ENCODE assay signal across 8 cellular contexts in the genomic region with DNA sequence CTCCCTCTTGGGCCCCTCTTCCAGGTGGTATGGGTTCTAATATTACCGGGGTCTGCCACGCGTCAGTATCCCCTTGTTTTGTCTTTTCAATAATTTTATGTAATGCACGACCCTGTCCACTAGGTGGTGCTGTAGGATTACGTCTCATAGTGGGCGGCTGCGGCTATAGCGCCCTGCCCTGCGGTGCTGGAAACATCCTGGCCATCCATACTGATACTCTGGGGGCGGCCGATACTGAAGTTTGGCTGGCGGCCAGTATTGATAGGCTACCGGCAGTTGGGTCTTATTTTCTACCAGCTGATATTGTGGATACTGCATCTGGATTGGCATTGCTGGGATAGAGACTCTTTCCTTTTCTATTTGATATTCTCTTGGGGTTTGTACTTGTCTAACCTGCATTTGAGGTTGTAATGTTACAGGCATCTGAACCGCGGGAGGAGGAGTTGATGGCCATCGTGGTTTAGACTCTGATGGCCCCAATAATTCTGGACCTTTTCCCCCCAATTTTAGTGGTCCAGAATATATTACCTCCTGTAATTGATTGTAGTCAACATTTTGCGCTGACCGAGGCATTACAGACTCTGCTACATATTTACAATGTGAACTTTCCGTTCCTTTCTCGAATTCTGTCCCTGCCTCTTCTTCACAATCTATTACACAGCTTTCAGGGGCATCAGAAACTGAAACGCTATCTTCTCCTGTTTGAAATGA. TPM values are rescaled to one million over a fixed set of nuclear protein-coding genes. Genes with fewer than 3 reads are reported as not detected.
DNase-seq lines count a peak whose midpoint lies in the region; ATAC-seq and TF ChIP-seq lines count a peak whose summit lies in the region.

No MANE protein-coding gene starts in this region.

- DNase-seq in DMS79 (lab: John Stamatoyannopoulos, UW) (peak; percentile 56), LoVo (ENCODE audit: low spot score) (peak; percentile 76), SK-MEL-5 (ENCODE audit: low read depth, low spot score) (peak; percentile 74), left ventricle myocardium inferior (peak; percentile 56), sigmoid colon (peak; percentile 86), GM19238 (ENCODE audit: insufficient read length, low spot score) (no peak)
- peak; percentile 79 for DNase-seq in activated naive CD8-positive, alpha-beta T cell treated with anti-CD3 and anti-CD28 coated beads for 36 hours

- in situ Hi-C loops in SK-MEL-5 (cut with HindIII; ENCODE audit: low pct_unique_long_range_greater_than_20kb, low sequenced_read_pairs) = no loop called here

- H3K4me3 ChIP-seq in left ventricle myocardium inferior (peak overlapping the region; percentile 2), sigmoid colon (no peak overlapping the region)

- TF ChIP-seq POLR2A in sigmoid colon (IDR thresholded peaks at IDR 0.05) = no peak

- no peak for TF ChIP-seq EP300 in sigmoid colon (IDR thresholded peaks at IDR 0.05)

- H3K4me3 Mint-ChIP-seq in activated naive CD8-positive, alpha-beta T cell treated with anti-CD3 and anti-CD28 coated beads for 36 hours = no peak overlapping the region

- no peak for ATAC-seq in GM18861 (IDR thresholded peaks at IDR 0.05; ENCODE audit: unreplicated experiment)

- H3K4me1 ChIP-seq in left ventricle myocardium inferior (peaks cover 32% of the 10 kb centered on the region), sigmoid colon (peaks cover 1 to 22% (median 20%) of the 10 kb centered on the region in 4 donors)

- H3K9me3 Mint-ChIP-seq in activated naive CD8-positive, alpha-beta T cell treated with anti-CD3 and anti-CD28 coated beads for 36 hours = no peaks in the 10 kb centered on the region

- 5 to 20% methylated on average over 21 of the region's 21 CpGs for WGBS in sigmoid colon, 2 donors

- peaks cover 24% of the 10 kb centered on the region for H3K4me1 Mint-ChIP-seq in activated naive CD8-positive, alpha-beta T cell treated with anti-CD3 and anti-CD28 coated beads for 36 hours

- no peaks in the 10 kb centered on the region for H3K36me3 Mint-ChIP-seq in activated naive CD8-positive, alpha-beta T cell treated with anti-CD3 and anti-CD28 coated beads for 36 hours

- peak; percentile 90 for TF ChIP-seq CTCF in left ventricle myocardium inferior (IDR thresholded peaks at IDR 0.05; ENCODE audit: borderline replicate concordance)
- TF ChIP-seq CTCF in sigmoid colon (IDR thresholded peaks at IDR 0.05) = peak; percentile 69 to 90 (median 83)

- H3K27ac Mint-ChIP-seq in activated naive CD8-positive, alpha-beta T cell treated with anti-CD3 and anti-CD28 coated beads for 36 hours = no peak overlapping the region

- intact Hi-C loops in left ventricle myocardium inferior (cut with micrococcal nuclease) = loop anchor here (5.0 kb wide), 1 partner anchor 249 kb away; no protein-coding TSS in a partner anchor
- intact Hi-C loops in sigmoid colon (cut with DNase I) = loop anchor here (1.0 kb wide), 2 partner anchors 156 to 247 kb away; a partner anchor contains a TSS

- peak overlapping the region; percentile 34 for H3K27ac ChIP-seq in left ventricle myocardium inferior (replicated peaks)
- peak overlapping the region in 1 of 4 donors; percentile 22 for H3K27ac ChIP-seq in sigmoid colon

- H3K27me3 Mint-ChIP-seq in activated naive CD8-positive, alpha-beta T cell treated with anti-CD3 and anti-CD28 coated beads for 36 hours = peaks cover 6% of the 10 kb centered on the region

- H3K36me3 ChIP-seq in left ventricle myocardium inferior (peaks cover 6% of the 10 kb centered on the region), sigmoid colon (no peaks in the 10 kb centered on the region)

- H3K9me3 ChIP-seq in left ventricle myocardium inferior (replicated peaks) (no peaks in the 10 kb centered on the region), sigmoid colon (no peaks in the 10 kb centered on the region)

- H3K27me3 ChIP-seq in left ventricle myocardium inferior (ENCODE audit: low read depth) = no peaks in the 10 kb centered on the region
- no peaks in the 10 kb centered on the region for H3K27me3 ChIP-seq in sigmoid colon

RNA-seq across cellular contexts. Expression of a gene that starts 3.3 kb away (rescaled TPM):
- 47.1 and 50.8 TPM in 2 replicates for total RNA-seq in SK-MEL-5 (2014; rRNA removed; shearing (Covaris generic))
- polyA plus RNA-seq in SK-MEL-5 (2015; cell fraction: cytosol; rRNA removed) = 62.0 and 81.0 TPM in 2 replicates
- polyA plus RNA-seq in SK-MEL-5 (2015; cell fraction: nucleus; rRNA removed) = 22.1 and 73.1 TPM in 2 replicates
- 10 to 100 TPM; 49.3 to 49.6 TPM for total RNA-seq in activated naive CD8-positive, alpha-beta T cell treated with anti-CD3 and anti-CD28 coated beads for 36 hours
- total RNA-seq in left ventricle myocardium inferior (71.4 TPM), sigmoid colon (10 to 100 TPM; 37.5 to 84.7 (median 63.2) TPM)
- polyA plus RNA-seq in sigmoid colon = 100 to 1,000 TPM; 345 to 629 (median 415) TPM

RNA-seq across cellular contexts. Expression of a gene that starts 8.3 kb away (rescaled TPM):
- total RNA-seq in SK-MEL-5 (2014; rRNA removed; shearing (Covaris generic)) = 0.08 and 0.42 TPM in 2 replicates
- 0.32 TPM in 1 of 2 replicates, not detected in the other for polyA plus RNA-seq in SK-MEL-5 (2015; cell fraction: cytosol; rRNA removed)
- 2.2 TPM in 1 of 2 replicates, not detected in the other for polyA plus RNA-seq in SK-MEL-5 (2015; cell fraction: nucleus; rRNA removed)
- under 1 TPM in 1 of 2 experiments, not detected in 1; 0.43 TPM for total RNA-seq in activated naive CD8-positive, alpha-beta T cell treated with anti-CD3 and anti-CD28 coated beads for 36 hours
- total RNA-seq in left ventricle myocardium inferior = 2.1 TPM
- total RNA-seq in sigmoid colon = 1 to 10 TPM in 2 of 4 donors, under 1 TPM in 1, not detected in 1; 0.71 to 1.5 (median 1.1) TPM
- 1 to 10 TPM; 3.0 to 3.5 (median 3.0) TPM for polyA plus RNA-seq in sigmoid colon

RNA-seq across cellular contexts. Expression of a gene that starts 19.9 kb away (rescaled TPM):
- total RNA-seq in SK-MEL-5 (2014; rRNA removed; shearing (Covaris generic)) = 57.4 and 62.6 TPM in 2 replicates
- polyA plus RNA-seq in SK-MEL-5 (2015; cell fraction: cytosol; rRNA removed) = 72.1 and 117 TPM in 2 replicates
- polyA plus RNA-seq in SK-MEL-5 (2015; cell fraction: nucleus; rRNA removed) = 105 and 123 TPM in 2 replicates
- total RNA-seq in activated naive CD8-positive, alpha-beta T cell treated with anti-CD3 and anti-CD28 coated beads for 36 hours = 10 to 100 TPM; 87.0 to 88.3 TPM
- total RNA-seq in left ventricle myocardium inferior (64.1 TPM), sigmoid colon (10 to 100 TPM; 36.0 to 55.9 (median 49.9) TPM)
- 100 to 1,000 TPM in 1 of 3 donors, 10 to 100 TPM in 2; 63.1 to 103 (median 68.7) TPM for polyA plus RNA-seq in sigmoid colon

RNA-seq across cellular contexts. Expression of a gene that starts 23.5 kb away (rescaled TPM):
- total RNA-seq in SK-MEL-5 (2014; rRNA removed; shearing (Covaris generic)) = 0.05 and 0.21 TPM in 2 replicates
- polyA plus RNA-seq in SK-MEL-5 (2015; cell fraction: cytosol; rRNA removed) = 0.11 TPM in 1 of 2 replicates, not detected in the other
- polyA plus RNA-seq in SK-MEL-5 (2015; cell fraction: nucleus; rRNA removed) = 0.07 TPM in 1 of 2 replicates, not detected in the other
- total RNA-seq in activated naive CD8-positive, alpha-beta T cell treated with anti-CD3 and anti-CD28 coated beads for 36 hours = not detected
- total RNA-seq in left ventricle myocardium inferior (0.41 TPM), sigmoid colon (not detected)
- polyA plus RNA-seq in sigmoid colon = 1 to 10 TPM in 2 of 3 donors, under 1 TPM in 1; 0.70 to 9.0 (median 6.6) TPM

RNA-seq across cellular contexts. Expression of a gene that starts 29.8 kb away (rescaled TPM):
- total RNA-seq in SK-MEL-5 (2014; rRNA removed; shearing (Covaris generic)) = not detected in 2 replicates
- not detected in 2 replicates for polyA plus RNA-seq in SK-MEL-5 (2015; cell fraction: cytosol; rRNA removed)
- not detected in 2 replicates for polyA plus RNA-seq in SK-MEL-5 (2015; cell fraction: nucleus; rRNA removed)
- not detected for total RNA-seq in activated naive CD8-positive, alpha-beta T cell treated with anti-CD3 and anti-CD28 coated beads for 36 hours
- total RNA-seq in left ventricle myocardium inferior (not detected), sigmoid colon (not detected)
- under 1 TPM in 1 of 3 donors, not detected in 2; 0.04 TPM for polyA plus RNA-seq in sigmoid colon
